1 cellular context compared by ENCODE assay signal in genomic region chr12:118377891-118378470, GRCh38.
TF ChIP-seq lines count a peak whose summit lies in the region.

No MANE protein-coding gene starts in this region.

TF ChIP-seq in GM12878, 131 proteins besides CTCF, POLR2A, EP300 and RAD21 (continued from another document):
- TF ChIP-seq CEBPZ (IDR thresholded peaks at IDR 0.05; ENCODE audit: low read depth, low read length) (no peak), ZNF384 (IDR thresholded peaks at IDR 0.05; ENCODE audit: borderline replicate concordance, low read depth, low read length) (peak; percentile 92), RELB (IDR thresholded peaks at IDR 0.05; ENCODE audit: low read depth) (0 out of 2 replicates have a peak, but pooled peaks have one; percentile 14), YY1 (IDR thresholded peaks at IDR 0.05; ENCODE audit: low read depth, low read length) (0 out of 2 replicates have a peak, but pooled peaks have one; percentile 28), STAT3 (IDR thresholded peaks at IDR 0.05; ENCODE audit: low read depth, low read length) (0 out of 2 replicates have a peak, but pooled peaks have one; percentile 57), SMARCA5 (IDR thresholded peaks at IDR 0.05) (0 out of 2 replicates have a peak, but pooled peaks have one; percentile 35), POU2F2 (IDR thresholded peaks at IDR 0.05; ENCODE audit: borderline replicate concordance, low read depth, low read length) (0 out of 3 replicates have a peak, but pooled peaks have one; percentile 25), ZSCAN29 (IDR thresholded peaks at IDR 0.05) (peak; percentile 86; the same call in 1 of the 2 replicates), CREB1 (IDR thresholded peaks at IDR 0.05; ENCODE audit: low read depth) (0 out of 2 replicates have a peak, but pooled peaks have one; percentile 45), SMC3 (IDR thresholded peaks at IDR 0.05; ENCODE audit: borderline replicate concordance, low read length) (peak; percentile 51; the same call in 1 of the 2 replicates)
